ENCODE assay signal across 11 cellular contexts in genomic region chr1:10170362-10170665, GRCh38. TPM values are rescaled to one million over a fixed set of nuclear protein-coding genes. Genes with fewer than 3 reads are reported as not detected.
DNase-seq lines count a peak whose midpoint lies in the region; ATAC-seq and TF ChIP-seq lines count a peak whose summit lies in the region.
"Had no signal": no experiment of that assay in that cellular context is flagged by ENCODE, and none has a peak within 500 bp of the region (broad histone marks: within the 10 kb centered on the region; RNA-seq: fewer than 3 reads in every experiment).

No MANE protein-coding gene starts in this region.

- peaks cover 3% of the 10 kb centered on the region for H3K9me3 Mint-ChIP-seq in activated CD4-positive, alpha-beta T cell treated with anti-CD3 and anti-CD28 coated beads, Interleukin-2, amount 10 ng/mL, durations not matched to agents 7 days and 5 days
- no peaks in the 10 kb centered on the region for H3K9me3 Mint-ChIP-seq in activated CD4-positive, alpha-beta memory T cell treated with anti-CD3 and anti-CD28 coated beads for 36 hours
- peaks cover 8% of the 10 kb centered on the region for H3K9me3 Mint-ChIP-seq in nephron progenitor cell

- H3K4me1 Mint-ChIP-seq in activated CD4-positive, alpha-beta T cell treated with anti-CD3 and anti-CD28 coated beads, Interleukin-2, amount 10 ng/mL, durations not matched to agents 7 days and 5 days: peaks cover 59% of the 10 kb centered on the region
- peaks cover 40% of the 10 kb centered on the region for H3K4me1 Mint-ChIP-seq in activated CD4-positive, alpha-beta memory T cell treated with anti-CD3 and anti-CD28 coated beads for 36 hours (ENCODE audit: low read depth)
- peaks cover 5% of the 10 kb centered on the region for H3K4me1 Mint-ChIP-seq in nephron progenitor cell

- CTCF ChIA-PET in activated CD4-positive, alpha-beta T cell treated with anti-CD3 and anti-CD28 coated beads, Interleukin-2, amount 10 ng/mL, durations not matched to agents 7 days and 5 days (lab: Charles Lee): interaction anchor here (1.0 to 2.7 kb wide), 5 partner anchors 10 to 260 kb away, joined by 3 to 6 read pairs (median 3); partner anchors contain the start of genes CENPS and KIF1B
- CTCF ChIA-PET in activated CD4-positive, alpha-beta memory T cell treated with anti-CD3 and anti-CD28 coated beads for 36 hours (lab: Charles Lee): interaction anchor here (0.6 to 2.7 kb wide), 7 partner anchors 10 to 466 kb away, joined by 3 to 12 read pairs (median 4); partner anchors contain the start of genes KIF1B, LZIC and NMNAT1

- peak overlapping the region; percentile 94 for H3K27ac Mint-ChIP-seq in activated CD4-positive, alpha-beta T cell treated with anti-CD3 and anti-CD28 coated beads, Interleukin-2, amount 10 ng/mL, durations not matched to agents 7 days and 5 days
- H3K27ac Mint-ChIP-seq in activated CD4-positive, alpha-beta memory T cell treated with anti-CD3 and anti-CD28 coated beads for 36 hours: peak overlapping the region; percentile 83
- H3K27ac Mint-ChIP-seq in nephron progenitor cell: peak overlapping the region; percentile 58

- peak overlapping the region; percentile 59 for H3K4me3 Mint-ChIP-seq in activated CD4-positive, alpha-beta T cell treated with anti-CD3 and anti-CD28 coated beads, Interleukin-2, amount 10 ng/mL, durations not matched to agents 7 days and 5 days
- H3K4me3 Mint-ChIP-seq in activated CD4-positive, alpha-beta memory T cell treated with anti-CD3 and anti-CD28 coated beads for 36 hours: no peak overlapping the region
- H3K4me3 Mint-ChIP-seq in nephron progenitor cell: no peak overlapping the region

- no peak for TF ChIP-seq CTCF in nephron progenitor cell (IDR thresholded peaks at IDR 0.05)

- intact Hi-C loops in activated CD4-positive, alpha-beta memory T cell treated with anti-CD3 and anti-CD28 coated beads for 36 hours (cut with micrococcal nuclease): loop anchor here (1.0 to 2.0 kb wide), 5 partner anchors 16 to 266 kb away; partner anchors contain the start of gene UBE4B

- POLR2A ChIA-PET in activated CD4-positive, alpha-beta T cell treated with anti-CD3 and anti-CD28 coated beads, Interleukin-2, amount 10 ng/mL, durations not matched to agents 7 days and 5 days (lab: Charles Lee): interaction anchor here (0.6 to 0.9 kb wide), 3 partner anchors 17 to 1606 kb away, joined by 3 to 4 read pairs (median 3); no protein-coding TSS in a partner anchor
- POLR2A ChIA-PET in activated CD4-positive, alpha-beta memory T cell treated with anti-CD3 and anti-CD28 coated beads for 36 hours (lab: Charles Lee): interaction anchor here (1.0 to 1.9 kb wide), 3 partner anchors 29 to 266 kb away, joined by 3 to 9 read pairs (median 5); partner anchors contain the start of gene KIF1B

- H3K36me3 Mint-ChIP-seq in activated CD4-positive, alpha-beta T cell treated with anti-CD3 and anti-CD28 coated beads, Interleukin-2, amount 10 ng/mL, durations not matched to agents 7 days and 5 days (ENCODE audit: low read depth): peaks cover 65% of the 10 kb centered on the region
- peaks cover 51% of the 10 kb centered on the region for H3K36me3 Mint-ChIP-seq in activated CD4-positive, alpha-beta memory T cell treated with anti-CD3 and anti-CD28 coated beads for 36 hours
- H3K36me3 Mint-ChIP-seq in nephron progenitor cell (ENCODE audit: low read depth): peaks cover 75% of the 10 kb centered on the region

- peak; percentile 48 for DNase-seq in activated CD4-positive, alpha-beta T cell treated with anti-CD3 and anti-CD28 coated beads, Interleukin-2, amount 10 ng/mL, durations not matched to agents 7 days and 5 days
- DNase-seq in activated CD4-positive, alpha-beta T cell treated with anti-CD3 and anti-CD28 coated beads, Interleukin-2, amount 50 U/mL, for 4 hours: no peak
- DNase-seq in activated CD4-positive, alpha-beta memory T cell treated with anti-CD3 and anti-CD28 coated beads for 36 hours: peak; percentile 35
- DNase-seq in nephron progenitor cell (no peak), retina (no peak), DMS79 (lab: John Stamatoyannopoulos, UW) (no peak)
- DNase-seq: aorta, NCI-H69 had no signal

- no peaks in the 10 kb centered on the region for H3K27me3 Mint-ChIP-seq in activated CD4-positive, alpha-beta T cell treated with anti-CD3 and anti-CD28 coated beads, Interleukin-2, amount 10 ng/mL, durations not matched to agents 7 days and 5 days
- H3K27me3 Mint-ChIP-seq in activated CD4-positive, alpha-beta memory T cell treated with anti-CD3 and anti-CD28 coated beads for 36 hours: no peaks in the 10 kb centered on the region
- H3K27me3 Mint-ChIP-seq in nephron progenitor cell (ENCODE audit: low read depth, poor library complexity): peaks cover 3% of the 10 kb centered on the region

- ATAC-seq in HG02973 (IDR thresholded peaks at IDR 0.05; ENCODE audit: unreplicated experiment): peak; percentile 61
- no peak for ATAC-seq in HG03095 (IDR thresholded peaks at IDR 0.05; ENCODE audit: unreplicated experiment)
- ATAC-seq: K562 had no signal

RNA-seq across cellular contexts. Expression of gene KIF1B, which starts 40.1 kb away (rescaled TPM):
- 10 to 100 TPM; 14.1 to 15.6 TPM for total RNA-seq in activated CD4-positive, alpha-beta T cell treated with anti-CD3 and anti-CD28 coated beads, Interleukin-2, amount 10 ng/mL, durations not matched to agents 7 days and 5 days
- 10 to 100 TPM; 16.8 to 17.4 TPM for total RNA-seq in activated CD4-positive, alpha-beta memory T cell treated with anti-CD3 and anti-CD28 coated beads for 36 hours

Comparison
In these comparisons a context has a peak if more than half of its experiments do, and no peak if none do; other contexts are left out.
1. DNase-seq: peak in activated CD4-positive, alpha-beta T cell treated with anti-CD3 and anti-CD28 coated beads, Interleukin-2, amount 10 ng/mL, durations not matched to agents 7 days and 5 days (single experiment) and activated CD4-positive, alpha-beta memory T cell treated with anti-CD3 and anti-CD28 coated beads for 36 hours (single experiment); none in activated CD4-positive, alpha-beta T cell treated with anti-CD3 and anti-CD28 coated beads, Interleukin-2, amount 50 U/mL, for 4 hours (0 of 2), nephron progenitor cell (single experiment), retina (single experiment) and DMS79 (single experiment).
2. Peak in every context shown above with its lines, with median percentiles within 50 percentile points of each other: H3K27ac Mint-ChIP-seq.